In genomic region chr16:88455610-88456355, GRCh38 we compare ENCODE assay signal across 8 cellular contexts. TPM values are rescaled to one million over a fixed set of nuclear protein-coding genes. Genes with fewer than 3 reads are reported as not detected.
DNase-seq lines count a peak whose midpoint lies in the region; ATAC-seq, FAIRE-seq and TF ChIP-seq lines count a peak whose summit lies in the region.

No MANE protein-coding gene starts in this region.

- H3K9me3 ChIP-seq in SK-N-SH (no peaks in the 10 kb centered on the region), keratinocyte (ENCODE audit: control insufficient read depth, low read depth, low read length) (no peaks in the 10 kb centered on the region)

- 14% methylated on average over 41 of the region's 68 CpGs for WGBS in SK-N-SH (ENCODE audit: low lambda C conversion rate)

- H3K27me3 ChIP-seq in H7 (ENCODE audit: control insufficient read depth, insufficient read depth, low read length) (peaks cover 37% of the 10 kb centered on the region), SK-N-SH (ENCODE audit: insufficient read depth) (no peaks in the 10 kb centered on the region), keratinocyte (ENCODE audit: control insufficient read depth, extremely low read depth, insufficient read depth, low read length) (peaks cover 5% of the 10 kb centered on the region)

- H2AFZ ChIP-seq in SK-N-SH (ENCODE audit: low read depth), result no peak overlapping the region
- H2AFZ ChIP-seq in keratinocyte (ENCODE audit: control insufficient read depth, low read length), result no peak overlapping the region

- H3K9ac ChIP-seq in SK-N-SH (peak overlapping the region; percentile 65), keratinocyte (ENCODE audit: control insufficient read depth, extremely low read depth, insufficient read depth, low read length) (peak overlapping the region; percentile 44)

- dilution Hi-C loops in keratinocyte (cut with MboI; ENCODE audit: extremely low pct_ligation_motif_present, low sequenced_read_pairs), result no loop called here

- peak overlapping the region; percentile 42 for H3K4me3 ChIP-seq in H7 (ENCODE audit: insufficient read depth, low read depth, low read length)
- peak overlapping the region; percentile 77 to 78 for H3K4me3 ChIP-seq in SK-N-SH (ENCODE audit: low read depth in 2 of 2, low read length in 1 of 2)
- H3K4me3 ChIP-seq in keratinocyte (ENCODE audit: control insufficient read depth in 2 of 3, extremely low read depth in 1 of 3, insufficient read depth in 2 of 3, low read depth in 1 of 3, low read length in 3 of 3), result peak overlapping the region; percentile 19 to 76 (median 60)

- H3K79me2 ChIP-seq in SK-N-SH (ENCODE audit: insufficient read depth) (peaks cover 64% of the 10 kb centered on the region), keratinocyte (ENCODE audit: control insufficient read depth, insufficient read depth, low read length) (peaks cover 42% of the 10 kb centered on the region)

- CTCF ChIA-PET in SK-N-SH (lab: Yijun Ruan, JAX), result interaction anchor here (1.2 to 3.0 kb wide), 4 partner anchors 9 to 90 kb away, joined by 3 to 13 read pairs (median 6); no protein-coding TSS in a partner anchor

- POLR2A ChIA-PET in SK-N-SH (lab: Yijun Ruan, JAX), result no interaction called here

- no peak for TF ChIP-seq RAD21 in SK-N-SH (IDR thresholded peaks at IDR 0.05; ENCODE audit: low read length)

- no peak for TF ChIP-seq EP300 in SK-N-SH (IDR thresholded peaks at IDR 0.05; ENCODE audit: borderline replicate concordance in 1 of 2, low read depth in 1 of 2, low read length in 1 of 2)

- H3K36me3 ChIP-seq in H7 (replicated peaks; ENCODE audit: control insufficient read depth, insufficient read depth, low read length) (no peaks in the 10 kb centered on the region), SK-N-SH (replicated peaks in 1 of 2; ENCODE audit: control insufficient read depth in 1 of 2, insufficient read depth in 2 of 2, low read length in 1 of 2) (no peaks in the 10 kb centered on the region), keratinocyte (ENCODE audit: control insufficient read depth in 2 of 2, extremely low read depth in 1 of 2, insufficient read depth in 2 of 2, low read length in 2 of 2) (peaks cover 0 to 2% of the 10 kb centered on the region in 2 experiments)

- intact Hi-C loops in sciatic nerve (cut with DNase I), result no loop called here

- no peaks in the 10 kb centered on the region for H3F3A ChIP-seq in SK-N-SH (replicated peaks; ENCODE audit: insufficient read depth)

- no peaks in the 10 kb centered on the region for H3K9me1 ChIP-seq in keratinocyte (ENCODE audit: control insufficient read depth, extremely low read depth, insufficient read depth, low read length)

- no peak for FAIRE-seq in keratinocyte (lab: Jason Lieb, UNC)

- H3K27ac ChIP-seq in SK-N-SH (ENCODE audit: low read depth in 2 of 2, low read length in 1 of 2), result peak overlapping the region in 1 of 2 experiments; percentile 73; a peak in 3 of 4 replicates
- no peak overlapping the region for H3K27ac ChIP-seq in keratinocyte (ENCODE audit: control insufficient read depth, insufficient read depth, low read length)

- H3K9me2 ChIP-seq in SK-N-SH, result no peaks in the 10 kb centered on the region

- no peak for TF ChIP-seq CTCF in SK-N-SH (IDR thresholded peaks at IDR 0.05)
- TF ChIP-seq CTCF in keratinocyte (optimal IDR thresholded peaks at IDR 0.05 in 1 of 3, IDR thresholded peaks at IDR 0.05 in 1 of 3, conservative IDR thresholded peaks at IDR 0.05 in 1 of 3; ENCODE audit: extremely low read depth in 1 of 3, insufficient read depth in 2 of 3, low read length in 3 of 3), result no peak

- H3K4me2 ChIP-seq in SK-N-SH, result peak overlapping the region; percentile 100
- peak overlapping the region; percentile 84 for H3K4me2 ChIP-seq in keratinocyte (ENCODE audit: control insufficient read depth, extremely low read depth, insufficient read depth, low read depth, low read length)

- no peak for ATAC-seq in sciatic nerve

- H3K4me1 ChIP-seq in SK-N-SH (ENCODE audit: control insufficient read depth in 1 of 2, insufficient read depth in 2 of 2, low read depth in 1 of 2, low read length in 1 of 2), result peaks cover 13 to 64% of the 10 kb centered on the region in 2 experiments; a peak in 2 of 4 replicates
- peaks cover 19% of the 10 kb centered on the region for H3K4me1 ChIP-seq in keratinocyte (ENCODE audit: control insufficient read depth, extremely low read depth, insufficient read depth, low read length)

- DNase-seq in DMS79 treated with DMSO at 0.1 percent for 48 hours (lab: John Stamatoyannopoulos, UW) (peak; percentile 22), H7 (peak; percentile 91), SK-N-SH (peak; percentile 63), keratinocyte (ENCODE audit: low read depth, low spot score) (no peak), sciatic nerve (ENCODE audit: low spot score) (no peak), mucosa of gallbladder (ENCODE audit: low spot score) (no peak)
- peak; percentile 55 for DNase-seq in activated naive CD8-positive, alpha-beta T cell treated with anti-CD3 and anti-CD28 coated beads, Interleukin-2, amount 50 U/mL, for 16 hours (ENCODE audit: low read depth, low spot score)
- DNase-seq in stimulated activated CD4-positive, alpha-beta T cell treated with anti-CD3 and anti-CD28 coated beads, Interleukin-4, amount 100 ng/mL, for 1 hour, result peak; percentile 77

- H4K20me1 ChIP-seq in SK-N-SH (ENCODE audit: insufficient read depth) (peaks cover 61% of the 10 kb centered on the region), keratinocyte (ENCODE audit: control insufficient read depth, extremely low read depth, insufficient read depth, low read length) (peaks cover 27% of the 10 kb centered on the region)

TF ChIP-seq in SK-N-SH, 30 proteins besides CTCF, POLR2A, EP300 and RAD21:
- TF ChIP-seq MAX (IDR thresholded peaks at IDR 0.05; ENCODE audit: low read depth) (0 out of 2 replicates have a peak, but pooled peaks have one; percentile 2), TEAD4 (IDR thresholded peaks at IDR 0.05; ENCODE audit: borderline replicate concordance, insufficient read depth) (no peak), GATA2 (CRISPR knock-in tag; IDR thresholded peaks at IDR 0.05) (peak; percentile 88), JUND (IDR thresholded peaks at IDR 0.05) (no peak), REST (IDR thresholded peaks at IDR 0.05; ENCODE audit: low read depth, low read length) (no peak)

RNA-seq across cellular contexts. Expression of gene ZFPM1, which starts 2.7 kb away (rescaled TPM):
- total RNA-seq in H7 (2014; rRNA removed; shearing (Covaris generic)), result 1.1 and 1.7 TPM in 2 replicates
- polyA plus RNA-seq in SK-N-SH (2012; rRNA removed) (0.54 and 1.2 TPM in 2 replicates), keratinocyte (0.42 to 0.56 TPM (median 0.54 TPM) in 3 replicates)
- 0.54 and 1.0 TPM in 2 replicates for polyA plus RNA-seq in SK-N-SH (2012; cell fraction: cytosol; rRNA removed)
- polyA plus RNA-seq in SK-N-SH (2012; cell fraction: nucleus; rRNA removed), result 3.8 and 5.6 TPM in 2 replicates
- polyA plus RNA-seq in keratinocyte (2011; ENCODE audit: low read depth), result 1.0 TPM
- 0.24 and 1.0 TPM in 2 replicates for polyA plus RNA-seq in keratinocyte (2011; cell fraction: cytosol; rRNA removed)
- polyA plus RNA-seq in keratinocyte (2011; cell fraction: nucleus; rRNA removed), result 1.2 and 2.0 TPM in 2 replicates
- polyA plus RNA-seq in keratinocyte (2012; ENCODE audit: low replicate concordance), result 0.90 and 3.0 TPM in 2 replicates
- 0.46 to 0.92 TPM (median 0.51 TPM) in 3 replicates for polyA minus RNA-seq in keratinocyte
- 6.7 TPM for polyA minus RNA-seq in keratinocyte (2011; cell fraction: cytosol; rRNA and poly(A)+ RNA removed)
- polyA minus RNA-seq in keratinocyte (2011; cell fraction: nucleus; rRNA and poly(A)+ RNA removed), result 1.7 and 2.3 TPM in 2 replicates
- total RNA-seq in sciatic nerve (3.9 TPM), mucosa of gallbladder (72.0 TPM)

Comparison
In these comparisons a context has a peak if more than half of its experiments do, and no peak if none do; other contexts are left out.
1. DNase-seq: peak in DMS79 treated with DMSO at 0.1 percent for 48 hours (single experiment), H7 (single experiment), SK-N-SH (single experiment), activated naive CD8-positive, alpha-beta T cell treated with anti-CD3 and anti-CD28 coated beads, Interleukin-2, amount 50 U/mL, for 16 hours (single experiment) and stimulated activated CD4-positive, alpha-beta T cell treated with anti-CD3 and anti-CD28 coated beads, Interleukin-4, amount 100 ng/mL, for 1 hour (single experiment); none in keratinocyte (single experiment), sciatic nerve (single experiment) and mucosa of gallbladder (single experiment).
2. RNA of gene ZFPM1, which starts 2.7 kb away (total RNA-seq): 72.0 TPM in mucosa of gallbladder (single experiment); 3.9 TPM in sciatic nerve (single experiment) and 1.1 to 1.7 TPM in H7; every median in the first group is over 10 times any median in the second.
3. Peak in every context shown above with its lines, with median percentiles within 50 percentile points of each other: H3K4me3 ChIP-seq.